ENCODE assay signal across 8 cellular contexts in the genomic region with DNA sequence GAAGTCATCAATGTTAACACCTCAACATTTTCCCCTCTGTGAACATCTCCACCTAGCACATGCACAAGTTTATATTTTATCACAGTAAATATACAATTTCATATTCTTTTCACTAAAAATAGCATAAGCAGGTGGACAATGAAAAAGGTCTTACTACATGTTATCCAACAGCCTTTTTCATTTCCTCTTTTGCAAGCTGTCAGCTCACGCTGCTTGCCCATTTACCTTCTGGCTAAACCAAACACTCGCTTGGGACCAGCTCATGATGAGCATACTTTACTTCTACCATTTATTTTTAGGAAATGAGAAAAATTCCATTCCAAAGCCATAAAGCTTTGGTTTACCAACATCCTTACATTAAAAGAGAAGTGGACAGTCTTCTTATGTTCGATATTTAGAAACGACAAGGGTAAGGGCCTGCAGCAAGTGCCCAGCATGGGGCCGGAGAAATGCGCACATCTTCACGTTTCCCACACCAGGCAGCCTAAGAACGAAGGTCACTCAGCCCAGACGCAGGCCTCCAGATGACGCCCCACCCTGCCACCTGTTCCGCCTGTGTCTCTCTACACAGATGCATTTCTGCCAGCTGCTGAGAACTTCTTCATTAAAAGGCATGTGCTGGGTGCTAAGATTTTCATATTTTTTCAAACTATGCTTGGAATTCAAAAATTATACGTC. TPM values are rescaled to one million over a fixed set of nuclear protein-coding genes. Genes with fewer than 3 reads are reported as not detected.
DNase-seq lines count a peak whose midpoint lies in the region; ATAC-seq and TF ChIP-seq lines count a peak whose summit lies in the region.

No MANE protein-coding gene starts in this region.

- no peak overlapping the region for H2AFZ ChIP-seq in SU-DHL-6 (ENCODE audit: low read depth, low read length, severe bottlenecking)

- H3K9me2 ChIP-seq in SU-DHL-6 (replicated peaks; ENCODE audit: insufficient read depth, low read length) = no peaks in the 10 kb centered on the region

- H3K79me2 ChIP-seq in SU-DHL-6 (ENCODE audit: insufficient read depth, low read length) = no peaks in the 10 kb centered on the region; the same call in 1 of the 2 replicates

- peak overlapping the region; percentile 0 for H3K4me3 ChIP-seq in SU-DHL-6 (ENCODE audit: insufficient read depth, low read length, poor library complexity, severe bottlenecking)

- H3K4me2 ChIP-seq in SU-DHL-6 (ENCODE audit: low read depth, low read length, poor library complexity, severe bottlenecking) = peak overlapping the region; percentile 57

- peak; percentile 78 for DNase-seq in naive B cell
- DNase-seq in NCI-H345 treated with DMSO at 0.1 percent for 48 hours (lab: John Stamatoyannopoulos, UW; ENCODE audit: unreplicated experiment) = no peak
- DNase-seq in NCI-H1105 treated with DMSO at 0.1 percent for 48 hours (lab: John Stamatoyannopoulos, UW) = no peak
- DNase-seq in stimulated activated CD4-positive, alpha-beta T cell treated with anti-CD3 and anti-CD28 coated beads, Interleukin-12 subunit alpha, Interleukin-12 subunit beta, amount 100 ng/mL, for 4 hours = no peak
- no peak for DNase-seq in occipital lobe (lab: John Stamatoyannopoulos, UW)

- peak overlapping the region; percentile 30 to 91 (median 74) for H3K4me3 Mint-ChIP-seq in naive B cell

- H3K27ac ChIP-seq in SU-DHL-6 (ENCODE audit: low read depth, low read length) = peak overlapping the region; percentile 94

- no peaks in the 10 kb centered on the region for H3K9me3 Mint-ChIP-seq in naive B cell

- peaks cover 70 to 90% (median 78%) of the 10 kb centered on the region in 3 donors for H3K4me1 Mint-ChIP-seq in naive B cell

- no peaks in the 10 kb centered on the region for H4K20me1 ChIP-seq in SU-DHL-6 (ENCODE audit: low read depth, low read length)

- ATAC-seq in GM18511 (IDR thresholded peaks at IDR 0.05; ENCODE audit: unreplicated experiment) = peak; percentile 63
- ATAC-seq in HG02642 (IDR thresholded peaks at IDR 0.05; ENCODE audit: poor library complexity, unreplicated experiment) = peak; percentile 35
- peak; percentile 75 to 78 for ATAC-seq in naive B cell (ENCODE audit: low read depth in 2 of 2)

- peak overlapping the region; percentile 94 to 99 (median 98) for H3K27ac Mint-ChIP-seq in naive B cell

- peaks cover 32% of the 10 kb centered on the region for H3F3A ChIP-seq in SU-DHL-6 (ENCODE audit: insufficient read depth)

- no peak for TF ChIP-seq CTCF in SU-DHL-6 (IDR thresholded peaks at IDR 0.05; ENCODE audit: insufficient read depth, low read length, poor library complexity, severe bottlenecking)

- no peaks in the 10 kb centered on the region for H3K27me3 ChIP-seq in SU-DHL-6 (ENCODE audit: low read length)

- peaks cover 7% of the 10 kb centered on the region for H3K36me3 ChIP-seq in SU-DHL-6 (ENCODE audit: low read length)

- H3K36me3 Mint-ChIP-seq in naive B cell = peaks cover 0 to 14% of the 10 kb centered on the region in 2 donors

- H3K9ac ChIP-seq in SU-DHL-6 (ENCODE audit: low read length) = peak overlapping the region; percentile 14; the same call in 1 of the 2 replicates

- no peaks in the 10 kb centered on the region for H3K27me3 Mint-ChIP-seq in naive B cell

- no peaks in the 10 kb centered on the region for H3K9me3 ChIP-seq in SU-DHL-6 (ENCODE audit: insufficient read depth, low read length)

RNA-seq across cellular contexts. Expression of gene SNN, which starts 13.9 kb away (rescaled TPM):
- 10 to 100 TPM; 53.0 to 82.7 (median 67.7) TPM for polyA plus RNA-seq in naive B cell (ENCODE audit: low read depth in 6 of 6)
- total RNA-seq in occipital lobe = 143 TPM
